Comparison of ENCODE assay signal across 17 cellular contexts in the genomic region with DNA sequence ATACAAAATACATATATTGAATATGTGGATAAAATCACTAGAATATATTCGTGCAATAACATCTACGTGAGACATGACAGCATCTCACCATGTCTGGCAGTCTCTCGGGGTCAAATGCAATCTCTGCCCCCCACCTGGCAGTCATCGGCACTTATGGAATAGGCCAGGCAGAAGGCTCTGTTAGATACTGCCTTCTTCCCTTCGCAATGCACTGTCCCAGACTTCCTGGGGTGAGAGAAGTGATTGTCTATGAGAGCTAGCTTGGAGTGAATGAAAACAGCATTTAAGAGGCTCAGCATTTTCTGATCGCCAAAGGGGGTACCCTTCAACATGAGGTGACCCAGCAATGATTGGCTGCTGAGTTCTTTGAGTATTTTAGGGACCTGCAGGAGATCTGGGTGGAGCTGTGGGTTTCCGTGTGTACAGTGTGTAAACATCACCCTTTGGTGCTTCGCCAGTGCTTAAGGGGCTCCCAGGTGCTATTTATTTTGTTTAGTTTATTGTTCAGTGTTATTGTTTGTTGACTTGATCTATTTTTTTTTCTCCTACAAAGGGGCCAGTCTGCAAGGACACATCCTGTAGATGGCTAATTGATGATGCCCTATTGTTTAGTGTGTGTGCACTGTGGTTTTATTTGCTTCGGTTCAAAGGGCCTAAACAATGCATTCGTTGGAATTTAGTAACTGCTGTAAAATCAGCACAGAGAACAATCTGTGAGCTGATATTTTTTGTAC. TPM values are rescaled to one million over a fixed set of nuclear protein-coding genes. Genes with fewer than 3 reads are reported as not detected.
DNase-seq lines count a peak whose midpoint lies in the region; ATAC-seq lines count a peak whose summit lies in the region.
"Had no signal": no experiment of that assay in that cellular context is flagged by ENCODE, and none has a peak within 500 bp of the region (broad histone marks: within the 10 kb centered on the region; RNA-seq: fewer than 3 reads in every experiment).

No MANE protein-coding gene starts in this region.

- DNase-seq in DMS153 (lab: John Stamatoyannopoulos, UW) (peak; percentile 96), NCI-H2029 (lab: John Stamatoyannopoulos, UW) (peak; percentile 94), SHP77 (lab: John Stamatoyannopoulos, UW) (peak; percentile 31 to 51), left colon (no peak), Karpas-422 (no peak)
- DNase-seq in CD4-positive, alpha-beta memory T cell: no peak
- DNase-seq: H9; head of caudate nucleus; IMR-90; ovary; stimulated activated CD4-positive, alpha-beta T cell treated with anti-CD3 and anti-CD28 coated beads, Interleukin-1b, Interleukin-23, amount 100 ng/mL, for 48 hours had no signal

- no peak overlapping the region for H3K9ac ChIP-seq in Karpas-422 (ENCODE audit: low read length)

- H3K9me2 ChIP-seq in Karpas-422 (replicated peaks; ENCODE audit: insufficient read depth, low read length): no peaks in the 10 kb centered on the region

- H3K27me3 ChIP-seq in Karpas-422 (ENCODE audit: low read length): no peaks in the 10 kb centered on the region
- no peaks in the 10 kb centered on the region for H3K27me3 ChIP-seq in CD4-positive, alpha-beta memory T cell (ENCODE audit: insufficient read depth, low read length)
- H3K27me3 ChIP-seq: ovary had no signal

- no peak overlapping the region for H3K27ac Mint-ChIP-seq in CD4-positive, alpha-beta memory T cell
- H3K27ac Mint-ChIP-seq: stimulated activated effector memory CD8-positive, alpha-beta T cell treated with anti-CD3 and anti-CD28 coated beads, Interleukin-12 subunit alpha, Interleukin-12 subunit beta, amount 100 ng/mL, for 72 hours had no signal

- peaks cover 7 to 13% of the 10 kb centered on the region in 2 donors for H3K27me3 Mint-ChIP-seq in CD4-positive, alpha-beta memory T cell

- H3K36me3 Mint-ChIP-seq in CD4-positive, alpha-beta memory T cell: no peaks in the 10 kb centered on the region
- H3K36me3 Mint-ChIP-seq: stimulated activated effector memory CD8-positive, alpha-beta T cell treated with anti-CD3 and anti-CD28 coated beads, Interleukin-12 subunit alpha, Interleukin-12 subunit beta, amount 100 ng/mL, for 72 hours had no signal

- ATAC-seq in left colon (peak; percentile 59), GM19351 (IDR thresholded peaks at IDR 0.05; ENCODE audit: unreplicated experiment) (no peak), HG02884 (IDR thresholded peaks at IDR 0.05; ENCODE audit: unreplicated experiment) (no peak)
- ATAC-seq: SK-N-SH treated with all-trans-retinoic acid at 6 μM for 48 hours; stimulated activated effector memory CD8-positive, alpha-beta T cell treated with anti-CD3 and anti-CD28 coated beads, Interleukin-12 subunit alpha, Interleukin-12 subunit beta, amount 100 ng/mL, for 72 hours had no signal

- H2AFZ ChIP-seq in Karpas-422 (ENCODE audit: low read length): no peak overlapping the region

- H3K9me3 Mint-ChIP-seq in CD4-positive, alpha-beta memory T cell: peaks cover 0 to 2% (median 0%) of the 10 kb centered on the region in 8 donors
- H3K9me3 Mint-ChIP-seq: H9; stimulated activated effector memory CD8-positive, alpha-beta T cell treated with anti-CD3 and anti-CD28 coated beads, Interleukin-12 subunit alpha, Interleukin-12 subunit beta, amount 100 ng/mL, for 72 hours had no signal

- H3K36me3 ChIP-seq in Karpas-422 (ENCODE audit: insufficient read depth, low read length): no peaks in the 10 kb centered on the region
- H3K36me3 ChIP-seq in CD4-positive, alpha-beta memory T cell (ENCODE audit: insufficient read depth, low read length): no peaks in the 10 kb centered on the region
- H3K36me3 ChIP-seq: ovary had no signal

- H3K9me3 ChIP-seq in Karpas-422 (ENCODE audit: low read length): no peaks in the 10 kb centered on the region
- H3K9me3 ChIP-seq in CD4-positive, alpha-beta memory T cell (ENCODE audit: control insufficient read depth in 1 of 2, low read length in 2 of 2): no peaks in the 10 kb centered on the region
- H3K9me3 ChIP-seq: ovary had no signal

- H3K4me3 Mint-ChIP-seq in CD4-positive, alpha-beta memory T cell: no peak overlapping the region
- H3K4me3 Mint-ChIP-seq: H9; stimulated activated effector memory CD8-positive, alpha-beta T cell treated with anti-CD3 and anti-CD28 coated beads, Interleukin-12 subunit alpha, Interleukin-12 subunit beta, amount 100 ng/mL, for 72 hours had no signal

- H4K20me1 ChIP-seq in Karpas-422 (ENCODE audit: insufficient read depth, low read depth, low read length): no peaks in the 10 kb centered on the region

- H3K4me3 ChIP-seq in Karpas-422 (ENCODE audit: low read length): no peak overlapping the region
- no peak overlapping the region for H3K4me3 ChIP-seq in CD4-positive, alpha-beta memory T cell (ENCODE audit: low read length in 2 of 2)
- H3K4me3 ChIP-seq: ovary had no signal

- no peaks in the 10 kb centered on the region for H3K4me1 ChIP-seq in Karpas-422 (ENCODE audit: low read length)
- no peaks in the 10 kb centered on the region for H3K4me1 ChIP-seq in CD4-positive, alpha-beta memory T cell (ENCODE audit: insufficient read depth, low read length)

- H3K4me1 Mint-ChIP-seq in CD4-positive, alpha-beta memory T cell: no peaks in the 10 kb centered on the region
- H3K4me1 Mint-ChIP-seq: stimulated activated effector memory CD8-positive, alpha-beta T cell treated with anti-CD3 and anti-CD28 coated beads, Interleukin-12 subunit alpha, Interleukin-12 subunit beta, amount 100 ng/mL, for 72 hours had no signal

- H3K79me2 ChIP-seq in Karpas-422 (ENCODE audit: low read length): no peaks in the 10 kb centered on the region

- H3K27ac ChIP-seq in Karpas-422 (ENCODE audit: low read length): no peak overlapping the region
- no peak overlapping the region for H3K27ac ChIP-seq in CD4-positive, alpha-beta memory T cell (ENCODE audit: low read depth, low read length)
- H3K27ac ChIP-seq: ovary had no signal

- intact Hi-C loops in left colon (cut with DNase I, micrococcal nuclease): no loop called here
- intact Hi-C loops in CD4-positive, alpha-beta memory T cell (cut with micrococcal nuclease): no loop called here

- CTCF ChIA-PET in CD4-positive, alpha-beta memory T cell (lab: Charles Lee; ENCODE audit: partially characterized antibody): no interaction called here

- POLR2A ChIA-PET in CD4-positive, alpha-beta memory T cell (lab: Charles Lee; ENCODE audit: partially characterized antibody): no interaction called here

- H3K4me2 ChIP-seq in Karpas-422 (ENCODE audit: low read depth, low read length, poor library complexity, severe bottlenecking): no peak overlapping the region

RNA-seq across cellular contexts. Expression of gene ERG, which starts 10.2 kb away (rescaled TPM):
- 1 to 10 TPM; 3.5 to 5.0 TPM for total RNA-seq in left colon
- not detected in 2 replicates for total RNA-seq in Karpas-422 (2014; rRNA removed; shearing (Covaris generic); ENCODE audit: low replicate concordance)
- total RNA-seq in CD4-positive, alpha-beta memory T cell: not detected
- polyA plus RNA-seq in CD4-positive, alpha-beta memory T cell: not detected
- total RNA-seq: IMR-90, NCI-H460 had no signal
- polyA plus RNA-seq: AG04450, IMR-90 had no signal

Comparison
In these comparisons a context has a peak if more than half of its experiments do, and no peak if none do; other contexts are left out.
1. DNase-seq: peak in DMS153 (single experiment), NCI-H2029 (single experiment) and SHP77 (2 of 2); none in left colon (0 of 2), Karpas-422 (single experiment) and CD4-positive, alpha-beta memory T cell (0 of 5).